Comparison of ENCODE assay signal across 1 cellular context in genomic region chr17:76079577-76080206, GRCh38.
A peak's percentile ranks its signal among the peaks of the same experiment; 100 is the strongest.
TF ChIP-seq lines count a peak whose summit lies in the region.

No MANE protein-coding gene starts in this region.

TF ChIP-seq in A549, 52 proteins besides CTCF, POLR2A, EP300 and RAD21:
- peak; percentile 36; the same call in 1 of the 2 replicates for TF ChIP-seq POLR2AphosphoS2 (conservative IDR thresholded peaks at IDR 0.05; ENCODE audit: low read length)
- peak; percentile 45; the same call in 1 of the 3 replicates for TF ChIP-seq BCL3 (IDR thresholded peaks at IDR 0.05)
- TF ChIP-seq PBX3 (IDR thresholded peaks at IDR 0.05), result peak; percentile 54; the same call in 1 of the 2 replicates
- TF ChIP-seq JUN (IDR thresholded peaks at IDR 0.05), result peak in 1 of 2 experiments; percentile 33; a peak in 2 of 5 replicates
- TF ChIP-seq HOXB13 (CRISPR knock-in tag; IDR thresholded peaks at IDR 0.05; ENCODE audit: low read depth), result no peak
- TF ChIP-seq, protein P1, sequence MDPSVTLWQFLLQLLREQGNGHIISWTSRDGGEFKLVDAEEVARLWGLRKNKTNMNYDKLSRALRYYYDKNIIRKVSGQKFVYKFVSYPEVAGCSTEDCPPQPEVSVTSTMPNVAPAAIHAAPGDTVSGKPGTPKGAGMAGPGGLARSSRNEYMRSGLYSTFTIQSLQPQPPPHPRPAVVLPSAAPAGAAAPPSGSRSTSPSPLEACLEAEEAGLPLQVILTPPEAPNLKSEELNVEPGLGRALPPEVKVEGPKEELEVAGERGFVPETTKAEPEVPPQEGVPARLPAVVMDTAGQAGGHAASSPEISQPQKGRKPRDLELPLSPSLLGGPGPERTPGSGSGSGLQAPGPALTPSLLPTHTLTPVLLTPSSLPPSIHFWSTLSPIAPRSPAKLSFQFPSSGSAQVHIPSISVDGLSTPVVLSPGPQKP (IDR thresholded peaks at IDR 0.05; ENCODE audit: low read depth, low read length), result no peak
